15 cellular contexts compared by ENCODE assay signal in the genomic region with DNA sequence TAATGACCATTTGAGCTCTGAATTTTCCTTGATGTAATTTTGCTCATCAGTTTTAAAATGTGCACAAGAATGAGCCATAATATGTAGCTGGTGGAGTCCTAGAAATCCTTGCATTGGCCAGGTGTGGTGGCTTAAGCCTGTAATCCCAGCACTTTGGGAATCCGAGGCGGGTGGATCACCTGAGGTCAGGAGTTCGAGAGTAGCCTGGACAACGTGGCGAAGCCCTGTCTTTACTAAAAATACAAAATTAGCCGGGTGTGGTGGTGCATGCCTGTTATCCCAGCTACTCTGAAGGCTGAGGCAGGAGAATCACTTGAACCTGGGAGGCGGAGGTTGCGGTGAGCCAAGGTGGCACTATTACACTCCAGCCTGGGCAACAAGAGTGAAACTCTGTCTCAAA. TPM values are rescaled to one million over a fixed set of nuclear protein-coding genes. Genes with fewer than 3 reads are reported as not detected.
DNase-seq lines count a peak whose midpoint lies in the region; ATAC-seq and TF ChIP-seq lines count a peak whose summit lies in the region.
"Not testable (repeated sequence)": the region's sequence is repeated elsewhere in the genome, so short reads cannot be mapped to it uniquely, and the experiment has no call there.
"Had no signal": no experiment of that assay in that cellular context is flagged by ENCODE, and none has a peak within 500 bp of the region (broad histone marks: within the 10 kb centered on the region; RNA-seq: fewer than 3 reads in every experiment).

No MANE protein-coding gene starts in this region.

- H2AFZ ChIP-seq in hepatocyte, result not testable (repeated sequence)

- ATAC-seq in CD4-positive, alpha-beta T cell (ENCODE audit: poor library complexity), result not testable (repeated sequence)

- H3K4me3 Mint-ChIP-seq in CD4-positive, alpha-beta T cell, result peak overlapping the region; percentile 26
- H3K4me3 Mint-ChIP-seq in IgD-negative memory B cell, result peak overlapping the region in 1 of 4 donors; percentile 25
- not testable (repeated sequence) for H3K4me3 Mint-ChIP-seq in mesothelial cell of epicardium; nephron progenitor cell; progenitor cell of endocrine pancreas (ENCODE audit: low read depth)

- not testable (repeated sequence) for H3K4me3 ChIP-seq in WERI-Rb-1 (ENCODE audit: low read depth, low read length); hepatocyte; thyroid gland (replicated peaks in 1 of 3)

- H3K27ac Mint-ChIP-seq in CD4-positive, alpha-beta T cell, result peak overlapping the region; percentile 80
- H3K27ac Mint-ChIP-seq in IgD-negative memory B cell, result peak overlapping the region in 2 of 3 donors; percentile 45 to 64
- peak overlapping the region; percentile 19 for H3K27ac Mint-ChIP-seq in mesothelial cell of epicardium
- peak overlapping the region; percentile 64 for H3K27ac Mint-ChIP-seq in nephron progenitor cell
- peak overlapping the region; percentile 78 for H3K27ac Mint-ChIP-seq in progenitor cell of endocrine pancreas

- H3K9me2 ChIP-seq in hepatocyte (replicated peaks; ENCODE audit: insufficient read depth), result not testable (repeated sequence)

- H3K4me2 ChIP-seq in hepatocyte, result peak overlapping the region; percentile 14

- POLR2A ChIA-PET in CD4-positive, alpha-beta T cell (lab: Charles Lee), result interaction anchor here (0.7 to 4.2 kb wide), 9 partner anchors 11 to 682 kb away, joined by 3 to 21 read pairs (median 7); partner anchors contain the start of genes C16orf54, KIF22 and PAGR1

- DNase-seq in CD4-positive, alpha-beta T cell; hepatocyte (ENCODE audit: low spot score); mesothelial cell of epicardium (ENCODE audit: low spot score in 2 of 2, unreplicated experiment in 2 of 2); nephron progenitor cell; progenitor cell of endocrine pancreas (ENCODE audit: low spot score, unreplicated experiment): not testable (repeated sequence)
- DNase-seq in WERI-Rb-1 (peak; percentile 58), thyroid gland (peak; percentile 33 to 44)

- not testable (repeated sequence) for H4K20me1 ChIP-seq in hepatocyte (ENCODE audit: insufficient read depth, poor library complexity, severe bottlenecking)

- H3K4me1 Mint-ChIP-seq in CD4-positive, alpha-beta T cell (ENCODE audit: low read depth), result peaks cover 47% of the 10 kb centered on the region
- H3K4me1 Mint-ChIP-seq in IgD-negative memory B cell (peaks cover 17 to 21% (median 17%) of the 10 kb centered on the region in 3 donors), mesothelial cell of epicardium (peaks cover 23% of the 10 kb centered on the region), nephron progenitor cell (peaks cover 23% of the 10 kb centered on the region), progenitor cell of endocrine pancreas (ENCODE audit: low read depth) (peaks cover 19% of the 10 kb centered on the region)

- not testable (repeated sequence) for H3K27me3 ChIP-seq in CD4-positive, alpha-beta T cell (ENCODE audit: control insufficient read depth, insufficient read depth, low read length); WERI-Rb-1 (ENCODE audit: insufficient read depth, low read depth, severe bottlenecking); hepatocyte; thyroid gland

- not testable (repeated sequence) for H3K36me3 ChIP-seq in WERI-Rb-1; hepatocyte (replicated peaks; ENCODE audit: insufficient read depth, low read depth); thyroid gland

- not testable (repeated sequence) for H3K27me3 Mint-ChIP-seq in CD4-positive, alpha-beta T cell; IgD-negative memory B cell; mesothelial cell of epicardium (ENCODE audit: low read depth); progenitor cell of endocrine pancreas
- peaks cover 29% of the 10 kb centered on the region for H3K27me3 Mint-ChIP-seq in nephron progenitor cell (ENCODE audit: low read depth, poor library complexity)

- H3K9me3 Mint-ChIP-seq in CD4-positive, alpha-beta T cell; IgD-negative memory B cell; mesothelial cell of epicardium; nephron progenitor cell; progenitor cell of endocrine pancreas (ENCODE audit: low read depth): not testable (repeated sequence)

- not testable (repeated sequence) for H3K27ac ChIP-seq in CD4-positive, alpha-beta T cell (ENCODE audit: low read depth, low read length); WERI-Rb-1
- H3K27ac ChIP-seq in hepatocyte, result peak overlapping the region; percentile 58
- H3K27ac ChIP-seq in thyroid gland, result peak overlapping the region; percentile 69 to 78 (median 78)

- H3K4me1 ChIP-seq in hepatocyte (ENCODE audit: insufficient read depth) (peaks cover 27% of the 10 kb centered on the region), thyroid gland (peaks cover 37 to 45% of the 10 kb centered on the region in 2 donors)

- TF ChIP-seq POLR2A in thyroid gland (IDR thresholded peaks at IDR 0.05), result not testable (repeated sequence)

- not testable (repeated sequence) for H3K36me3 Mint-ChIP-seq in CD4-positive, alpha-beta T cell (ENCODE audit: low read depth); IgD-negative memory B cell; mesothelial cell of epicardium; nephron progenitor cell (ENCODE audit: low read depth); progenitor cell of endocrine pancreas (ENCODE audit: insufficient read depth)

- not testable (repeated sequence) for TF ChIP-seq CTCF in CD4-positive, alpha-beta T cell (IDR thresholded peaks at IDR 0.05); WERI-Rb-1 (IDR thresholded peaks at IDR 0.05; ENCODE audit: low read depth, low read length); hepatocyte (IDR thresholded peaks at IDR 0.05; ENCODE audit: poor library complexity); mesothelial cell of epicardium (IDR thresholded peaks at IDR 0.05; ENCODE audit: unreplicated experiment); nephron progenitor cell (IDR thresholded peaks at IDR 0.05); progenitor cell of endocrine pancreas (IDR thresholded peaks at IDR 0.05; ENCODE audit: unreplicated experiment); thyroid gland (IDR thresholded peaks at IDR 0.05)

- intact Hi-C loops in CD4-positive, alpha-beta T cell (cut with DNase I, micrococcal nuclease), result loop anchor here in 1 of 2 experiments (5.0 kb wide), 1 partner anchor 40 kb away; no protein-coding TSS in a partner anchor
- intact Hi-C loops in thyroid gland (cut with DNase I), result not testable (repeated sequence)

- CTCF ChIA-PET in CD4-positive, alpha-beta T cell (lab: Charles Lee), result interaction anchor here (0.9 to 3.2 kb wide), 9 partner anchors 10 to 91 kb away, joined by 3 to 19 read pairs (median 3); partner anchors contain the start of gene KIF22

- not testable (repeated sequence) for H3K9me3 ChIP-seq in CD4-positive, alpha-beta T cell (ENCODE audit: control insufficient read depth, low read length); WERI-Rb-1 (ENCODE audit: severe bottlenecking); hepatocyte (ENCODE audit: low read depth); thyroid gland

- not testable (repeated sequence) for H3K79me2 ChIP-seq in hepatocyte

- WGBS in hepatocyte (ENCODE audit: low lambda C conversion rate, missing lambda C conversion rate), result 65% methylated on average over 8 of the region's 8 CpGs
- 48 to 54% methylated on average over 8 of the region's 8 CpGs for WGBS in thyroid gland, 2 donors

RNA-seq across cellular contexts. Expression of gene C16orf54, which starts 11.3 kb away (rescaled TPM):
- total RNA-seq in CD4-positive, alpha-beta T cell, result 100 to 1,000 TPM; 250 to 261 TPM
- polyA plus RNA-seq in IgD-negative memory B cell, result 50.6 TPM
- total RNA-seq in hepatocyte, result 0.10 TPM in 1 of 2 replicates, not detected in the other
- polyA plus RNA-seq in hepatocyte, result 0.16 and 0.52 TPM in 2 replicates
- total RNA-seq in mesothelial cell of epicardium, result not detected in 3 replicates
- 0.17 and 0.38 TPM in 2 replicates for total RNA-seq in progenitor cell of endocrine pancreas
- total RNA-seq in thyroid gland, result under 1 TPM; 0.22 to 0.83 (median 0.37) TPM
- total RNA-seq: A673, GM23248, H1, H7 had no signal
- polyA plus RNA-seq: GM23248, H1 had no signal

RNA-seq across cellular contexts. Expression of gene ZG16, which starts 21.0 kb away (rescaled TPM):
- not detected for total RNA-seq in CD4-positive, alpha-beta T cell
- polyA plus RNA-seq in IgD-negative memory B cell (not detected), hepatocyte (1.9 and 2.7 TPM in 2 replicates)
- total RNA-seq in hepatocyte (2.1 and 3.0 TPM in 2 replicates), mesothelial cell of epicardium (0.11 to 0.20 TPM (median 0.20 TPM) in 3 replicates), progenitor cell of endocrine pancreas (not detected in 2 replicates), thyroid gland (not detected)
- total RNA-seq: A172; A673; CD4-positive, alpha-beta memory T cell; GM12878; GM23248; H1; H7 had no signal
- polyA plus RNA-seq: CD4-positive, alpha-beta memory T cell; GM12878; GM23248; H1 had no signal

RNA-seq across cellular contexts. Expression of gene KIF22, which starts 33.5 kb away (rescaled TPM):
- total RNA-seq in CD4-positive, alpha-beta T cell, result 100 to 1,000 TPM in 1 of 2 experiments, 10 to 100 TPM in 1; 99.0 to 101 TPM
- polyA plus RNA-seq in IgD-negative memory B cell (34.7 TPM), hepatocyte (42.5 and 44.5 TPM in 2 replicates)
- total RNA-seq in hepatocyte (42.6 and 43.3 TPM in 2 replicates), mesothelial cell of epicardium (72.6 to 78.3 TPM (median 76.9 TPM) in 3 replicates), progenitor cell of endocrine pancreas (78.4 and 79.8 TPM in 2 replicates), thyroid gland (10 to 100 TPM; 38.4 to 68.6 (median 57.2) TPM)

RNA-seq across cellular contexts. Expression of gene MAZ, which starts 49.2 kb away (rescaled TPM):
- total RNA-seq in CD4-positive, alpha-beta T cell, result 100 to 1,000 TPM; 251 to 253 TPM
- polyA plus RNA-seq in IgD-negative memory B cell, result 22.9 TPM
- total RNA-seq in hepatocyte, result 123 and 132 TPM in 2 replicates
- polyA plus RNA-seq in hepatocyte, result 190 and 192 TPM in 2 replicates
- 345 to 360 TPM (median 349 TPM) in 3 replicates for total RNA-seq in mesothelial cell of epicardium
- 345 and 347 TPM in 2 replicates for total RNA-seq in progenitor cell of endocrine pancreas
- 100 to 1,000 TPM in 2 of 4 donors, 10 to 100 TPM in 2; 80.4 to 132 (median 107) TPM for total RNA-seq in thyroid gland

RNA-seq across cellular contexts. Expression of gene PRRT2, which starts 54.9 kb away (rescaled TPM):
- 1 to 10 TPM; 2.2 to 2.3 TPM for total RNA-seq in CD4-positive, alpha-beta T cell
- not detected for polyA plus RNA-seq in IgD-negative memory B cell
- 7.0 and 8.0 TPM in 2 replicates for total RNA-seq in hepatocyte
- polyA plus RNA-seq in hepatocyte, result 11.1 and 23.9 TPM in 2 replicates
- 24.6 to 25.5 TPM (median 24.7 TPM) in 3 replicates for total RNA-seq in mesothelial cell of epicardium
- 1.4 and 2.4 TPM in 2 replicates for total RNA-seq in progenitor cell of endocrine pancreas
- total RNA-seq in thyroid gland, result 1 to 10 TPM in 3 of 4 donors, under 1 TPM in 1; 0.89 to 4.0 (median 2.4) TPM

Comparison
In these comparisons a context has a peak if more than half of its experiments do, and no peak if none do; other contexts are left out.
1. H3K27ac Mint-ChIP-seq: peak in every context shown above with its lines; median percentile 80 in CD4-positive, alpha-beta T cell; 78 in progenitor cell of endocrine pancreas; 64 in nephron progenitor cell; 54 in IgD-negative memory B cell; 19 in mesothelial cell of epicardium.
2. RNA of gene C16orf54, which starts 11.3 kb away (total RNA-seq): 250 to 261 TPM in CD4-positive, alpha-beta T cell; 0.22 to 0.83 TPM in thyroid gland, 0.17 to 0.38 TPM in progenitor cell of endocrine pancreas, 0.10 TPM in hepatocyte and not detected in mesothelial cell of epicardium; every median in the first group is over 100 times any median in the second.